ENCODE assay signal across 1 cellular context in the genomic region with DNA sequence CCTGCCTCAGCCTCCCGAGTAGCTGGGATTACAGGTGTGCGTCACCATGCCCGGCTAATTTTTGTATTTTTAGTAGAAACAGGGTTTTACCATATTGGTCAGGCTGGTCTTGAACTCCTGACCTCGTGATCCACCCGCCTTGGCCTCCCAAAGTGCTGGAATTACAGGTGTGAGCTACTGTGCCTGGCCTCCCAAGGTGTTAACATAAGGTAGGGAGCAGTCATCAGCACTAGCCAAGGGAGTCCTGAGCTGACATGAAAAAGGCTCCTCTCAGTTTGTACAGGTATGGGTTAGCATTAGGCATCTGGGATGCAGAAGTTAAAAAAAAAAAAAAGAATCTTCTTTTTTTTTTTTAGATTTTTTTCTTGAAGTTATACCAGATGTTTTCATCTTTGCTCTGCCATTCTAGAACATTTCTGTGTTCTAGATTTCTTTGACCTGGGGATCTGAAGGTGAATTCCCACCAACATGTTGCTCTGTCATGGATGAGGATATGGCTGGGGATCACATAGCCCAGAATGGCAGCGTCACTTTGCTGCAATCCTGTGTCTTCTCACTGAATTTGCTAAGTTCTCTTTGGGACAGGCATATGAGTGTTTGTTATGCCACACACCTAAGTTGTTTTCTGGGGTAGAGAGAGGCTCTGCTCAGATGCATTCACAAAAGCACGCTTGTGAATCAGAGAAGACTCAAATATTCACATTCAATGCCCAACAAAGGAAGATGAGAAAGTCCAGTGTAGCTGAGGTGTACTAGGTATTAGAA.
TF ChIP-seq lines count a peak whose summit lies in the region.

No MANE protein-coding gene starts in this region.

TF ChIP-seq in GM23338, 12 proteins besides CTCF, POLR2A, EP300 and RAD21 (continued from another document):
- TF ChIP-seq, protein P1, sequence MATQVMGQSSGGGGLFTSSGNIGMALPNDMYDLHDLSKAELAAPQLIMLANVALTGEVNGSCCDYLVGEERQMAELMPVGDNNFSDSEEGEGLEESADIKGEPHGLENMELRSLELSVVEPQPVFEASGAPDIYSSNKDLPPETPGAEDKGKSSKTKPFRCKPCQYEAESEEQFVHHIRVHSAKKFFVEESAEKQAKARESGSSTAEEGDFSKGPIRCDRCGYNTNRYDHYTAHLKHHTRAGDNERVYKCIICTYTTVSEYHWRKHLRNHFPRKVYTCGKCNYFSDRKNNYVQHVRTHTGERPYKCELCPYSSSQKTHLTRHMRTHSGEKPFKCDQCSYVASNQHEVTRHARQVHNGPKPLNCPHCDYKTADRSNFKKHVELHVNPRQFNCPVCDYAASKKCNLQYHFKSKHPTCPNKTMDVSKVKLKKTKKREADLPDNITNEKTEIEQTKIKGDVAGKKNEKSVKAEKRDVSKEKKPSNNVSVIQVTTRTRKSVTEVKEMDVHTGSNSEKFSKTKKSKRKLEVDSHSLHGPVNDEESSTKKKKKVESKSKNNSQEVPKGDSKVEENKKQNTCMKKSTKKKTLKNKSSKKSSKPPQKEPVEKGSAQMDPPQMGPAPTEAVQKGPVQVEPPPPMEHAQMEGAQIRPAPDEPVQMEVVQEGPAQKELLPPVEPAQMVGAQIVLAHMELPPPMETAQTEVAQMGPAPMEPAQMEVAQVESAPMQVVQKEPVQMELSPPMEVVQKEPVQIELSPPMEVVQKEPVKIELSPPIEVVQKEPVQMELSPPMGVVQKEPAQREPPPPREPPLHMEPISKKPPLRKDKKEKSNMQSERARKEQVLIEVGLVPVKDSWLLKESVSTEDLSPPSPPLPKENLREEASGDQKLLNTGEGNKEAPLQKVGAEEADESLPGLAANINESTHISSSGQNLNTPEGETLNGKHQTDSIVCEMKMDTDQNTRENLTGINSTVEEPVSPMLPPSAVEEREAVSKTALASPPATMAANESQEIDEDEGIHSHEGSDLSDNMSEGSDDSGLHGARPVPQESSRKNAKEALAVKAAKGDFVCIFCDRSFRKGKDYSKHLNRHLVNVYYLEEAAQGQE (IDR thresholded peaks at IDR 0.05; ENCODE audit: unreplicated experiment), result no peak
- TF ChIP-seq STAT1 (IDR thresholded peaks at IDR 0.05; ENCODE audit: unreplicated experiment) (no peak), ZNF331 (CRISPR knock-in tag; IDR thresholded peaks at IDR 0.05; ENCODE audit: low read depth) (no peak), ZNF114 (CRISPR knock-in tag; IDR thresholded peaks at IDR 0.05) (no peak), NANOG (IDR thresholded peaks at IDR 0.05; ENCODE audit: borderline replicate concordance) (no peak), JUNB (IDR thresholded peaks at IDR 0.05; ENCODE audit: unreplicated experiment) (no peak), POLR2AphosphoS5 (IDR thresholded peaks at IDR 0.05; ENCODE audit: low read depth) (no peak), EZH2 (IDR thresholded peaks at IDR 0.05; ENCODE audit: low read depth, unreplicated experiment) (no peak)
- TF ChIP-seq, protein P2, sequence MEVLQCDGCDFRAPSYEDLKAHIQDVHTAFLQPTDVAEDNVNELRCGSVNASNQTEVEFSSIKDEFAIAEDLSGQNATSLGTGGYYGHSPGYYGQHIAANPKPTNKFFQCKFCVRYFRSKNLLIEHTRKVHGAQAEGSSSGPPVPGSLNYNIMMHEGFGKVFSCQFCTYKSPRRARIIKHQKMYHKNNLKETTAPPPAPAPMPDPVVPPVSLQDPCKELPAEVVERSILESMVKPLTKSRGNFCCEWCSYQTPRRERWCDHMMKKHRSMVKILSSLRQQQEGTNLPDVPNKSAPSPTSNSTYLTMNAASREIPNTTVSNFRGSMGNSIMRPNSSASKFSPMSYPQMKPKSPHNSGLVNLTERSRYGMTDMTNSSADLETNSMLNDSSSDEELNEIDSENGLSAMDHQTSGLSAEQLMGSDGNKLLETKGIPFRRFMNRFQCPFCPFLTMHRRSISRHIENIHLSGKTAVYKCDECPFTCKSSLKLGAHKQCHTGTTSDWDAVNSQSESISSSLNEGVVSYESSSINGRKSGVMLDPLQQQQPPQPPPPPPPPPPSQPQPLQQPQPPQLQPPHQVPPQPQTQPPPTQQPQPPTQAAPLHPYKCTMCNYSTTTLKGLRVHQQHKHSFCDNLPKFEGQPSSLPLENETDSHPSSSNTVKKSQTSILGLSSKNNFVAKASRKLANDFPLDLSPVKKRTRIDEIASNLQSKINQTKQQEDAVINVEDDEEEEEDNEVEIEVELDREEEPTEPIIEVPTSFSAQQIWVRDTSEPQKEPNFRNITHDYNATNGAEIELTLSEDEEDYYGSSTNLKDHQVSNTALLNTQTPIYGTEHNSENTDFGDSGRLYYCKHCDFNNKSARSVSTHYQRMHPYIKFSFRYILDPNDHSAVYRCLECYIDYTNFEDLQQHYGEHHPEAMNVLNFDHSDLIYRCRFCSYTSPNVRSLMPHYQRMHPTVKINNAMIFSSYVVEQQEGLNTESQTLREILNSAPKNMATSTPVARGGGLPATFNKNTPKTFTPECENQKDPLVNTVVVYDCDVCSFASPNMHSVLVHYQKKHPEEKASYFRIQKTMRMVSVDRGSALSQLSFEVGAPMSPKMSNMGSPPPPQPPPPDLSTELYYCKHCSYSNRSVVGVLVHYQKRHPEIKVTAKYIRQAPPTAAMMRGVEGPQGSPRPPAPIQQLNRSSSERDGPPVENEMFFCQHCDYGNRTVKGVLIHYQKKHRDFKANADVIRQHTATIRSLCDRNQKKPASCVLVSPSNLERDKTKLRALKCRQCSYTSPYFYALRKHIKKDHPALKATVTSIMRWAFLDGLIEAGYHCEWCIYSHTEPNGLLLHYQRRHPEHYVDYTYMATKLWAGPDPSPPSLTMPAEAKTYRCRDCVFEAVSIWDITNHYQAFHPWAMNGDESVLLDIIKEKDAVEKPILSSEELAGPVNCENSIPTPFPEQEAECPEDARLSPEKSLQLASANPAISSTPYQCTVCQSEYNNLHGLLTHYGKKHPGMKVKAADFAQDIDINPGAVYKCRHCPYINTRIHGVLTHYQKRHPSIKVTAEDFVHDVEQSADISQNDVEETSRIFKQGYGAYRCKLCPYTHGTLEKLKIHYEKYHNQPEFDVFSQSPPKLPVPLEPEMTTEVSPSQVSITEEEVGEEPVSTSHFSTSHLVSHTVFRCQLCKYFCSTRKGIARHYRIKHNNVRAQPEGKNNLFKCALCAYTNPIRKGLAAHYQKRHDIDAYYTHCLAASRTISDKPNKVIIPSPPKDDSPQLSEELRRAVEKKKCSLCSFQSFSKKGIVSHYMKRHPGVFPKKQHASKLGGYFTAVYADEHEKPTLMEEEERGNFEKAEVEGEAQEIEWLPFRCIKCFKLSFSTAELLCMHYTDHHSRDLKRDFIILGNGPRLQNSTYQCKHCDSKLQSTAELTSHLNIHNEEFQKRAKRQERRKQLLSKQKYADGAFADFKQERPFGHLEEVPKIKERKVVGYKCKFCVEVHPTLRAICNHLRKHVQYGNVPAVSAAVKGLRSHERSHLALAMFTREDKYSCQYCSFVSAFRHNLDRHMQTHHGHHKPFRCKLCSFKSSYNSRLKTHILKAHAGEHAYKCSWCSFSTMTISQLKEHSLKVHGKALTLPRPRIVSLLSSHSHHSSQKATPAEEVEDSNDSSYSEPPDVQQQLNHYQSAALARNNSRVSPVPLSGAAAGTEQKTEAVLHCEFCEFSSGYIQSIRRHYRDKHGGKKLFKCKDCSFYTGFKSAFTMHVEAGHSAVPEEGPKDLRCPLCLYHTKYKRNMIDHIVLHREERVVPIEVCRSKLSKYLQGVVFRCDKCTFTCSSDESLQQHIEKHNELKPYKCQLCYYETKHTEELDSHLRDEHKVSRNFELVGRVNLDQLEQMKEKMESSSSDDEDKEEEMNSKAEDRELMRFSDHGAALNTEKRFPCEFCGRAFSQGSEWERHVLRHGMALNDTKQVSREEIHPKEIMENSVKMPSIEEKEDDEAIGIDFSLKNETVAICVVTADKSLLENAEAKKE (CRISPR knock-in tag; IDR thresholded peaks at IDR 0.05), result no peak
